11 cellular contexts compared by ENCODE assay signal in the genomic region with DNA sequence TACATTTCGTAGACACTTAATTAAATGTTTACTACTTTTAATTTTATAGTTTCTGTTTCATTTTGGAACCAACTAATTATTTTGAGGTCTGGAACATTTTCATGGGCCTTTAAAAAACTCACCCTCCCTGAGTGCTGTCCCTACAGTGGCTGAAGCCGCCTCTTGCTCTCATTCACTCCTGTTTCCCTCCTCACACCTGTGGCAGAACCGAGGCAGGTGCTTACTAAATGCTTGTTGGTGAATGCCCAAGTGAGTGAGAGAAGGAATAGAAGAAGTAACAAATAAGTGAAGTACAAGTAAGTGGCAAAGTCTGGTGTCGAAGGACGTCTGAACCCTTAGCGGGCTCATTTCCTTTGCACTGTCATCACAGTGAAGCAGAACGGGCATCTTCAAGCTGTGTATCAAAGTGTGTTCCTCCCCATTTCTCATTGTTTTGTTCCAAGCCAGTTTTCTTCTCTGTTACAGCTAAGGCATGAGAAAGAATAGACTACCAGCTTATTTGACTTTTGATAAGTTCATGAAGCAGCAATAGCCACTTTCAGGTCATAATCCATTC.
DNase-seq lines count a peak whose midpoint lies in the region; ATAC-seq lines count a peak whose summit lies in the region.
"Had no signal": no experiment of that assay in that cellular context is flagged by ENCODE, and none has a peak within 500 bp of the region (broad histone marks: within the 10 kb centered on the region; RNA-seq: fewer than 3 reads in every experiment).

No MANE protein-coding gene starts in this region.

- peak; percentile 29 for DNase-seq in germinal center (ENCODE audit: low spot score)
- DNase-seq in DMS153 (lab: John Stamatoyannopoulos, UW): no peak
- no peak for DNase-seq in T-helper 9 cell
- no peak for DNase-seq in Right ventricle myocardium inferior (ENCODE audit: missing footprints)
- DNase-seq in NCI-H524 (lab: John Stamatoyannopoulos, UW): no peak
- DNase-seq: activated CD8-positive, alpha-beta memory T cell treated with anti-CD3 and anti-CD28 coated beads for 24 hours; NCI-H1436 had no signal

- intact Hi-C loops in Right ventricle myocardium inferior (cut with DNase I): no loop called here

- ATAC-seq in GM18519 (IDR thresholded peaks at IDR 0.05; ENCODE audit: low FRiP score, unreplicated experiment) (peak; percentile 37), GM21423 (IDR thresholded peaks at IDR 0.05; ENCODE audit: unreplicated experiment) (peak; percentile 38), HG03159 (IDR thresholded peaks at IDR 0.05; ENCODE audit: unreplicated experiment) (peak; percentile 43), Right ventricle myocardium inferior (no peak)
- ATAC-seq: Panc1 had no signal
